8 cellular contexts compared by ENCODE assay signal in the genomic region with DNA sequence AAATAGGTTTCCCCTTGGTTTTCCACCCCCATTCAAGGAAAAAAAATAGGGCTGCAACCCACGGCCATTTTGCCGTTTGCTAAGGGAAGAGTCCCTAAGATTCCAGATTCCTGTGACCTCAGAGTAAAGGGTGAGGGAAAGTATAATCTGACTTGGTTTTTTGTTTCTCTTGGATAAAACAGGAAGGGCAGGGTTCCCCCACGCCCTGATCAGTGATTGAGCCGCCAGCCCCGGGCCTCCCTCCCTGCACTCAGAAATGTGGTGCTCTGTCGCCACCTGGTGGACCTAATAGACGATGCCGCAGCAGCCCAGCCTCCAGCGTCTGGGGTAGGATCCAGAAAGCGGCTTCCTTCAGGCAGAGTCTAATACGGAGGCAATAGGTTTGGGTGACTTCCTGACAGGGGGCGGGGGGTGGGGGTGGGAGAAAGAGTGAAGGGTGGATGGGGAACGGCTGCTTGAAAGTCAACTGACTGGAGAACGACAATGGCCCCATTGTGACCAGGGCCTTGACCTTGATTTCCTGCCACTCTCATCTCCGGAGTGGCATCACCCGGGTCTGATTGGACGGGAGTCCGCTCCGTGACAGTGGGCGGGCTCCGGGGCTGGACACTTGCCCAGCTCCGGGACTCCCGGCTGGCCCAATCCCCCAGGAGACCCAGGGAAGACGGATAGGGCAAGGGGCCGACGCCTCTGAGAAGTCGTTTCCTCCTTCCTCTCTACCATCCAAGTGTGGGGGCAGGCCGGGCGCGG. TPM values are rescaled to one million over a fixed set of nuclear protein-coding genes. Genes with fewer than 3 reads are reported as not detected.
DNase-seq lines count a peak whose midpoint lies in the region; ATAC-seq and TF ChIP-seq lines count a peak whose summit lies in the region.

No MANE protein-coding gene starts in this region.

- peak overlapping the region; percentile 84 for H3K4me3 Mint-ChIP-seq in neural crest cell
- H3K4me3 Mint-ChIP-seq in stimulated activated naive CD8-positive, alpha-beta T cell treated with anti-CD3 and anti-CD28 coated beads, Interleukin-15, Interleukin-2, amounts not matched to agents 100 ng/mL and 50 ng/mL, for 24 hours: peak overlapping the region; percentile 20

- H3K4me3 ChIP-seq in Jurkat, Clone E6-1 (ENCODE audit: low read length): peak overlapping the region; percentile 27

- peaks cover 41% of the 10 kb centered on the region for H3K4me1 Mint-ChIP-seq in neural crest cell
- H3K4me1 Mint-ChIP-seq in stimulated activated naive CD8-positive, alpha-beta T cell treated with anti-CD3 and anti-CD28 coated beads, Interleukin-15, Interleukin-2, amounts not matched to agents 100 ng/mL and 50 ng/mL, for 24 hours (ENCODE audit: low read depth): peaks cover 8% of the 10 kb centered on the region

- H3K27ac Mint-ChIP-seq in neural crest cell (ENCODE audit: unreplicated experiment): no peak overlapping the region
- H3K27ac Mint-ChIP-seq in stimulated activated naive CD8-positive, alpha-beta T cell treated with anti-CD3 and anti-CD28 coated beads, Interleukin-15, Interleukin-2, amounts not matched to agents 100 ng/mL and 50 ng/mL, for 24 hours: no peak overlapping the region

- H3K27me3 Mint-ChIP-seq in neural crest cell (ENCODE audit: low read depth): peaks cover 7% of the 10 kb centered on the region
- H3K27me3 Mint-ChIP-seq in stimulated activated naive CD8-positive, alpha-beta T cell treated with anti-CD3 and anti-CD28 coated beads, Interleukin-15, Interleukin-2, amounts not matched to agents 100 ng/mL and 50 ng/mL, for 24 hours: no peaks in the 10 kb centered on the region

- no peaks in the 10 kb centered on the region for H3K36me3 Mint-ChIP-seq in neural crest cell (ENCODE audit: low read depth)
- H3K36me3 Mint-ChIP-seq in stimulated activated naive CD8-positive, alpha-beta T cell treated with anti-CD3 and anti-CD28 coated beads, Interleukin-15, Interleukin-2, amounts not matched to agents 100 ng/mL and 50 ng/mL, for 24 hours (ENCODE audit: low read depth): no peaks in the 10 kb centered on the region

- DNase-seq in DMS53 treated with DMSO at 0.1 percent for 48 hours (lab: John Stamatoyannopoulos, UW; ENCODE audit: unreplicated experiment): peak; percentile 81
- peak; percentile 59 for DNase-seq in Jurkat, Clone E6-1 (ENCODE audit: low read depth, low spot score)
- peak; percentile 84 for DNase-seq in RKO (ENCODE audit: low spot score)
- DNase-seq in activated T-helper 1 cell treated with anti-CD3 and anti-CD28 coated beads, Interleukin-2, amount 50 U/mL, for 16 hours (ENCODE audit: low read depth in 1 of 2, low spot score in 1 of 2): peak; percentile 72 to 78
- peak; percentile 62 for DNase-seq in fibroblast of the conjunctiva (ENCODE audit: low read depth)
- peak; percentile 94 for DNase-seq in neural crest cell (ENCODE audit: low read depth, low spot score)

- ATAC-seq in GM21723 (IDR thresholded peaks at IDR 0.05; ENCODE audit: unreplicated experiment): peak; percentile 98

- H3K9me3 Mint-ChIP-seq in neural crest cell: no peaks in the 10 kb centered on the region
- no peaks in the 10 kb centered on the region for H3K9me3 Mint-ChIP-seq in stimulated activated naive CD8-positive, alpha-beta T cell treated with anti-CD3 and anti-CD28 coated beads, Interleukin-15, Interleukin-2, amounts not matched to agents 100 ng/mL and 50 ng/mL, for 24 hours

- TF ChIP-seq CTCF in neural crest cell (conservative IDR thresholded peaks at IDR 0.05): peak; percentile 96

RNA-seq across cellular contexts. Expression of gene CYSTM1, which starts 17.8 kb away (rescaled TPM):
- 47.7 TPM for polyA plus RNA-seq in Jurkat, Clone E6-1 (2012; ENCODE audit: insufficient read depth, insufficient read length)
- total RNA-seq in neural crest cell: 18.2 and 19.8 TPM in 2 replicates

RNA-seq across cellular contexts. Expression of gene IGIP, which starts 31.5 kb away (rescaled TPM):
- 2.9 TPM for polyA plus RNA-seq in Jurkat, Clone E6-1 (2012; ENCODE audit: insufficient read depth, insufficient read length)
- 1.1 and 1.4 TPM in 2 replicates for total RNA-seq in neural crest cell

RNA-seq across cellular contexts. Expression of gene PURA, which starts 43.3 kb away (rescaled TPM):
- 9.3 TPM for polyA plus RNA-seq in Jurkat, Clone E6-1 (2012; ENCODE audit: insufficient read depth, insufficient read length)
- total RNA-seq in neural crest cell: 5.5 and 5.7 TPM in 2 replicates

Comparison
In these comparisons a context has a peak if more than half of its experiments do, and no peak if none do; other contexts are left out.
1. Peak in every context shown above with its lines: DNase-seq, ATAC-seq and H3K4me3 ChIP-seq.